In genomic region chr5:74903165-74903787, GRCh38 we compare ENCODE assay signal across 8 cellular contexts. TPM values are rescaled to one million over a fixed set of nuclear protein-coding genes. Genes with fewer than 3 reads are reported as not detected.
DNase-seq lines count a peak whose midpoint lies in the region; ATAC-seq and TF ChIP-seq lines count a peak whose summit lies in the region.

No MANE protein-coding gene starts in this region.

- no peaks in the 10 kb centered on the region for H3K27me3 ChIP-seq in OCI-LY3 (ENCODE audit: low read depth, low read length)

- no peak overlapping the region for H3K9ac ChIP-seq in OCI-LY3 (ENCODE audit: low read length)

- no peaks in the 10 kb centered on the region for H3K9me3 ChIP-seq in OCI-LY3 (ENCODE audit: insufficient read depth, low read length)

- H3K27ac ChIP-seq in OCI-LY3 (ENCODE audit: low read length): no peak overlapping the region

- H3K4me2 ChIP-seq in OCI-LY3 (ENCODE audit: low read length): no peak overlapping the region

- H4K20me1 ChIP-seq in OCI-LY3 (ENCODE audit: insufficient read depth, low read length): no peaks in the 10 kb centered on the region

- peak; percentile 41 for TF ChIP-seq CTCF in OCI-LY3 (IDR thresholded peaks at IDR 0.05; ENCODE audit: low read depth, low read length)

- H3K4me3 ChIP-seq in OCI-LY3 (ENCODE audit: low read length): no peak overlapping the region

- peak; percentile 5 for DNase-seq in stimulated activated CD4-positive, alpha-beta T cell treated with anti-CD3 and anti-CD28 coated beads, Interleukin-12 subunit alpha, Interleukin-12 subunit beta, amount 100 ng/mL, for 4 hours
- DNase-seq in stimulated activated CD4-positive, alpha-beta T cell treated with anti-CD3 and anti-CD28 coated beads, Interleukin-2, amount 100 ng/mL, for 48 hours: no peak
- DNase-seq in cerebellum (ENCODE audit: low spot score) (peak; percentile 16), midbrain (lab: John Stamatoyannopoulos, UW) (peak; percentile 25), epidermal melanocyte (ENCODE audit: insufficient read length, low spot score) (no peak)

- no peak overlapping the region for H2AFZ ChIP-seq in OCI-LY3 (ENCODE audit: low read depth, low read length)

- no peaks in the 10 kb centered on the region for H3K36me3 ChIP-seq in OCI-LY3 (replicated peaks; ENCODE audit: low read depth, low read length)

- no peaks in the 10 kb centered on the region for H3K4me1 ChIP-seq in OCI-LY3 (ENCODE audit: low read length)

- no peaks in the 10 kb centered on the region for H3K79me2 ChIP-seq in OCI-LY3 (ENCODE audit: low read length)

- no peak for ATAC-seq in HG03378 (IDR thresholded peaks at IDR 0.05; ENCODE audit: unreplicated experiment)
- ATAC-seq in GM19467 (IDR thresholded peaks at IDR 0.05; ENCODE audit: unreplicated experiment): no peak

RNA-seq across cellular contexts. Expression of gene FAM169A, which starts 37.1 kb away (rescaled TPM):
- 60.1 TPM for total RNA-seq in cerebellum

Comparison
In these comparisons a context has a peak if more than half of its experiments do, and no peak if none do; other contexts are left out.
1. DNase-seq: peak in stimulated activated CD4-positive, alpha-beta T cell treated with anti-CD3 and anti-CD28 coated beads, Interleukin-12 subunit alpha, Interleukin-12 subunit beta, amount 100 ng/mL, for 4 hours (single experiment), cerebellum (single experiment) and midbrain (single experiment); none in stimulated activated CD4-positive, alpha-beta T cell treated with anti-CD3 and anti-CD28 coated beads, Interleukin-2, amount 100 ng/mL, for 48 hours (0 of 2) and epidermal melanocyte (single experiment).